8 cellular contexts compared by ENCODE assay signal in the genomic region with DNA sequence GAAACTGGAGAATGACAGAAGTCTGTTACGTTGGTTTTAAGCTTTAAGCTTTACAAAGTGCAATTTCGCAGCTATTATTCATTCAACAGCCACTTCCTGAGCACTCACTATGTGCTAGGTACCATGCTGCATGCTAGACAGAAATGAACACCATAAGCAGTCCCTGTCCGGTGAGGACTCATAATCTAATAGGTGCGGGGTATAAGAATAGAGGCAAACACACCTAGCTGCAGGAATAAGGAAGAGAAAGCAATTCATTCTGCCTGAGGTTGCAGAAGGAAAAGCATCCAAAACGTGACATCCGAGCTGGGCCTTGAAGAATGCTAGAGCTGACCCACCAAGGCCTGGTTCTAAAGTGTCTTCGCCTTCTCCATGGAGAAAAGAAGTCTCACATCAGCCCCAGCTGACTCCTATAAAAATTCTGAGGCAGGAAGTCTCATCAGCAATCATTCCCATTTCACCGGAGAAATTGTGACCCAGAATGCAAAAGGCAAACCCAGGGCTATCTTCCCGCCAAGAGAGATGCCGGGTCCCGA. TPM values are rescaled to one million over a fixed set of nuclear protein-coding genes. Genes with fewer than 3 reads are reported as not detected.
A peak's percentile ranks its signal among the peaks of the same experiment; 100 is the strongest.
DNase-seq lines count a peak whose midpoint lies in the region; ATAC-seq, FAIRE-seq and TF ChIP-seq lines count a peak whose summit lies in the region.

No MANE protein-coding gene starts in this region.

- H3K27ac ChIP-seq in BLaER1 treated with 17β-estradiol and CSF1 and Interleukin-3, amounts not matched to agents 10 nM and 100 nM = peak overlapping the region; percentile 79 to 98 (median 85)
- H3K27ac ChIP-seq in HUES6 (ENCODE audit: low read depth, low read length) (peak overlapping the region; percentile 1; the same call in 1 of the 2 replicates), lower lobe of right lung (peak overlapping the region; percentile 85), urinary bladder (ENCODE audit: low read depth) (peak overlapping the region; percentile 80)

- H3K27me3 ChIP-seq in BLaER1 treated with 17β-estradiol and CSF1 and Interleukin-3, amounts not matched to agents 10 nM and 100 nM = no peaks in the 10 kb centered on the region
- H3K27me3 ChIP-seq in HUES6 (ENCODE audit: control insufficient read depth, insufficient read depth, low read length) (no peaks in the 10 kb centered on the region), lower lobe of right lung (ENCODE audit: low read depth) (no peaks in the 10 kb centered on the region)

- peak overlapping the region; percentile 83 to 98 (median 90) for H3K4me3 ChIP-seq in BLaER1 treated with 17β-estradiol and CSF1 and Interleukin-3, amounts not matched to agents 10 nM and 100 nM
- H3K4me3 ChIP-seq in HUES6 (ENCODE audit: low read depth, low read length) (peak overlapping the region; percentile 76), astrocyte of the cerebellum (ENCODE audit: low read depth, low read length) (peak overlapping the region; percentile 89), lower lobe of right lung (peak overlapping the region; percentile 73), urinary bladder (ENCODE audit: low read depth, low read length) (peak overlapping the region; percentile 64)

- H4K20me1 ChIP-seq in BLaER1 treated with 17β-estradiol and CSF1 and Interleukin-3, amounts not matched to agents 10 nM and 100 nM = peaks cover 0 to 31% (median 15%) of the 10 kb centered on the region in 11 experiments; a peak in 10 of 22 replicates

- peaks cover 0 to 42% (median 28%) of the 10 kb centered on the region in 11 experiments; a peak in 17 of 22 replicates for H3K36me3 ChIP-seq in BLaER1 treated with 17β-estradiol and CSF1 and Interleukin-3, amounts not matched to agents 10 nM and 100 nM
- H3K36me3 ChIP-seq in HUES6 (ENCODE audit: control insufficient read depth, insufficient read depth, low read length) (0 out of 2 replicates have a peak, but pooled peaks cover 5% of the 10 kb centered on the region), lower lobe of right lung (peaks cover 7% of the 10 kb centered on the region), urinary bladder (ENCODE audit: insufficient read depth) (no peaks in the 10 kb centered on the region)

- TF ChIP-seq CTCF in astrocyte of the cerebellum (IDR thresholded peaks at IDR 0.05; ENCODE audit: low read depth, low read length, missing control alignments) = no peak
- no peak for TF ChIP-seq CTCF in lower lobe of right lung (IDR thresholded peaks at IDR 0.05)

- WGBS in urinary bladder = 7% methylated on average over 11 of the region's 11 CpGs

- DNase-seq in astrocyte of the cerebellum (ENCODE audit: low read depth) = no peak
- no peak for DNase-seq in lower lobe of right lung
- DNase-seq in cerebellum (ENCODE audit: low spot score) = no peak
- no peak for DNase-seq in urothelium cell line (ENCODE audit: low spot score)

- in situ Hi-C loops in astrocyte of the cerebellum (cut with HindIII; ENCODE audit: low sequenced_read_pairs) = no loop called here

- peak overlapping the region; percentile 78 to 99 (median 92) for H3K4me2 ChIP-seq in BLaER1 treated with 17β-estradiol and CSF1 and Interleukin-3, amounts not matched to agents 10 nM and 100 nM

- H3K9ac ChIP-seq in BLaER1 treated with 17β-estradiol and CSF1 and Interleukin-3, amounts not matched to agents 10 nM and 100 nM = peak overlapping the region; percentile 80 to 92 (median 88)
- H3K9ac ChIP-seq in HUES6 (ENCODE audit: low read length) = peak overlapping the region; percentile 64

- intact Hi-C loops in lower lobe of right lung (cut with DNase I) = no loop called here

- peaks cover 45 to 69% (median 54%) of the 10 kb centered on the region in 10 experiments for H3K4me1 ChIP-seq in BLaER1 treated with 17β-estradiol and CSF1 and Interleukin-3, amounts not matched to agents 10 nM and 100 nM
- H3K4me1 ChIP-seq in HUES6 (ENCODE audit: control insufficient read depth, insufficient read depth, low read length) (peaks cover 12% of the 10 kb centered on the region), lower lobe of right lung (peaks cover 65% of the 10 kb centered on the region), urinary bladder (ENCODE audit: insufficient read depth) (no peaks in the 10 kb centered on the region)

- FAIRE-seq in urothelium cell line (lab: Jason Lieb, UNC) = no peak

- H3K9me3 ChIP-seq in BLaER1 treated with 17β-estradiol and CSF1 and Interleukin-3, amounts not matched to agents 10 nM and 100 nM (replicated peaks in 1 of 11) = no peaks in the 10 kb centered on the region
- H3K9me3 ChIP-seq in HUES6 (ENCODE audit: control insufficient read depth, insufficient read depth, low read depth, low read length) (no peaks in the 10 kb centered on the region), lower lobe of right lung (no peaks in the 10 kb centered on the region)

- ATAC-seq in lower lobe of right lung (no peak), GM18519 (IDR thresholded peaks at IDR 0.05; ENCODE audit: low FRiP score, unreplicated experiment) (no peak)

RNA-seq across cellular contexts. Expression of gene FKBP15, which starts 0.5 kb away (rescaled TPM):
- total RNA-seq in lower lobe of right lung = 84.6 TPM
- 33.6 TPM for total RNA-seq in urinary bladder
- 18.2 TPM for polyA plus RNA-seq in urinary bladder
- total RNA-seq in cerebellum = 23.0 TPM

RNA-seq across cellular contexts. Expression of gene SLC31A1, which starts 0.8 kb away (rescaled TPM):
- total RNA-seq in lower lobe of right lung (48.4 TPM), urinary bladder (19.5 TPM), cerebellum (9.5 TPM)
- 10.1 TPM for polyA plus RNA-seq in urinary bladder

RNA-seq across cellular contexts. Expression of gene CDC26, which starts 54.8 kb away (rescaled TPM):
- total RNA-seq in lower lobe of right lung = 29.1 TPM
- 25.5 TPM for total RNA-seq in urinary bladder
- 35.2 TPM for polyA plus RNA-seq in urinary bladder
- total RNA-seq in cerebellum = 15.5 TPM

RNA-seq across cellular contexts. Expression of gene PRPF4, which starts 54.9 kb away (rescaled TPM):
- total RNA-seq in lower lobe of right lung (12.6 TPM), urinary bladder (23.4 TPM), cerebellum (19.2 TPM)
- polyA plus RNA-seq in urinary bladder = 14.4 TPM

Comparison
In these comparisons a context has a peak if more than half of its experiments do, and no peak if none do; other contexts are left out.
1. H3K27ac ChIP-seq: peak in every context shown above with its lines; median percentile 85 in BLaER1 treated with 17β-estradiol and CSF1 and Interleukin-3, amounts not matched to agents 10 nM and 100 nM; 85 in lower lobe of right lung; 80 in urinary bladder; 1 in HUES6.